Comparison of ENCODE assay signal across 8 cellular contexts in the genomic region with DNA sequence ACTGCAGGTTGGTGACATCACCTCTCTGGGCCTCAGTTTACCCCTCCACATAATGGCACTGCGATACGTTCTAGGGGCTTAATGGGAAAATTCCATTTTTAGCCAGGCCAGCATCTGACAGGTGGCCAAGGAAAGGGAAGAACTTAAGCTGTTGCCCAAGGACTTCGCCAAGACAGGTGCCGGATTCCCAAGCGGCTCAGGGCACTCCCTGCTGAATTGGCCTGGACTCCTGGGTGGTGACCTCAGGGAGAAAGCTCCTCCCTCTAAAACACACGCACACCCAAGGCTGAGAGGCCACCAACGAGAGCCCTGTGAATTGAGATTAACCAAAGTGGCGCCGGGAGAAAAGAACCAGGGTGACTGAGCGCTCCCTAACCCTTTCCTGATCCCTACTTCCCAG. TPM values are rescaled to one million over a fixed set of nuclear protein-coding genes. Genes with fewer than 3 reads are reported as not detected.
A peak's percentile ranks its signal among the peaks of the same experiment; 100 is the strongest.
DNase-seq lines count a peak whose midpoint lies in the region; ATAC-seq and TF ChIP-seq lines count a peak whose summit lies in the region.

No MANE protein-coding gene starts in this region.

- H3K27ac Mint-ChIP-seq in dendritic cell treated with granulocyte-macrophage colony-stimulating factor and Interleukin-4, amounts not matched to agents 40 ng/mL and 50 ng/mL, for 4 days: peak overlapping the region; percentile 71
- H3K27ac Mint-ChIP-seq in naive B cell: peak overlapping the region in 2 of 6 donors; percentile 67 to 85

- H4K20me1 ChIP-seq in BLaER1 (peaks cover 43% of the 10 kb centered on the region), Loucy (ENCODE audit: insufficient read depth, low read length, poor library complexity, severe bottlenecking) (no peaks in the 10 kb centered on the region)

- peak overlapping the region; percentile 74 for H3K4me3 ChIP-seq in BLaER1
- no peak overlapping the region for H3K4me3 ChIP-seq in Loucy (ENCODE audit: low read length, poor library complexity, severe bottlenecking)
- no peak overlapping the region for H3K4me3 ChIP-seq in lower leg skin (ENCODE audit: low read depth, poor library complexity, severe bottlenecking)

- ATAC-seq in naive B cell (ENCODE audit: low read depth in 2 of 2) (no peak), GM21367 (IDR thresholded peaks at IDR 0.05; ENCODE audit: unreplicated experiment) (no peak)

- 44 to 53% methylated on average over 10 of the region's 10 CpGs for WGBS in lower leg skin, 2 donors

- DNase-seq in naive B cell (no peak), HCEC 1CT (no peak), lower leg skin (ENCODE audit: low spot score in 2 of 2) (no peak)
- no peak for DNase-seq in activated CD4-positive, CD25-positive, alpha-beta regulatory T cell (lab: John Stamatoyannopoulos, UW)

- no peaks in the 10 kb centered on the region for H3K79me2 ChIP-seq in Loucy (ENCODE audit: insufficient read depth, low read length)

- H3K4me2 ChIP-seq in BLaER1 (peak overlapping the region; percentile 99), Loucy (ENCODE audit: low read depth, low read length, poor library complexity, severe bottlenecking) (peak overlapping the region; percentile 83)

- H2AFZ ChIP-seq in Loucy (ENCODE audit: low read length): no peak overlapping the region

- peak overlapping the region; percentile 74 for H3K4me3 Mint-ChIP-seq in dendritic cell treated with granulocyte-macrophage colony-stimulating factor and Interleukin-4, amounts not matched to agents 40 ng/mL and 50 ng/mL, for 4 days
- H3K4me3 Mint-ChIP-seq in naive B cell: peak overlapping the region; percentile 37 to 85 (median 75)

- H3K9me3 Mint-ChIP-seq in dendritic cell treated with granulocyte-macrophage colony-stimulating factor and Interleukin-4, amounts not matched to agents 40 ng/mL and 50 ng/mL, for 4 days: no peaks in the 10 kb centered on the region
- H3K9me3 Mint-ChIP-seq in naive B cell: no peaks in the 10 kb centered on the region

- H3F3A ChIP-seq in Loucy (ENCODE audit: low read depth): no peaks in the 10 kb centered on the region

- no peaks in the 10 kb centered on the region for H3K27me3 ChIP-seq in BLaER1
- no peaks in the 10 kb centered on the region for H3K27me3 ChIP-seq in Loucy (ENCODE audit: insufficient read depth, low read length, poor library complexity, severe bottlenecking)

- peaks cover 71% of the 10 kb centered on the region for H3K4me1 Mint-ChIP-seq in dendritic cell treated with granulocyte-macrophage colony-stimulating factor and Interleukin-4, amounts not matched to agents 40 ng/mL and 50 ng/mL, for 4 days (ENCODE audit: low read depth)
- H3K4me1 Mint-ChIP-seq in naive B cell: peaks cover 44 to 73% (median 52%) of the 10 kb centered on the region in 3 donors

- peak overlapping the region; percentile 84 for H3K27ac ChIP-seq in BLaER1

- peak overlapping the region; percentile 79; the same call in 1 of the 2 replicates for H3K9ac ChIP-seq in BLaER1
- no peak overlapping the region for H3K9ac ChIP-seq in Loucy (ENCODE audit: low read depth, low read length, poor library complexity, severe bottlenecking)

- H3K9me2 ChIP-seq in Loucy (replicated peaks; ENCODE audit: low read depth, low read length): no peaks in the 10 kb centered on the region

- TF ChIP-seq POLR2A in lower leg skin (IDR thresholded peaks at IDR 0.05): no peak

- peaks cover 49% of the 10 kb centered on the region for H3K36me3 ChIP-seq in BLaER1
- no peaks in the 10 kb centered on the region for H3K36me3 ChIP-seq in Loucy (ENCODE audit: insufficient read depth, low read length)

- intact Hi-C loops in dendritic cell treated with granulocyte-macrophage colony-stimulating factor and Interleukin-4, amounts not matched to agents 40 ng/mL and 50 ng/mL, for 4 days (cut with micrococcal nuclease): loop anchor here (5.0 kb wide), 1 partner anchor 56 kb away; no protein-coding TSS in a partner anchor
- intact Hi-C loops in lower leg skin (cut with DNase I; ENCODE audit: low total_unique reads): loop anchor here (10.0 kb wide), 1 partner anchor 54 kb away; no protein-coding TSS in a partner anchor

- no peaks in the 10 kb centered on the region for H3K9me3 ChIP-seq in BLaER1
- no peaks in the 10 kb centered on the region for H3K9me3 ChIP-seq in Loucy (ENCODE audit: insufficient read depth, low read depth, low read length)

- no peaks in the 10 kb centered on the region for H3K27me3 Mint-ChIP-seq in dendritic cell treated with granulocyte-macrophage colony-stimulating factor and Interleukin-4, amounts not matched to agents 40 ng/mL and 50 ng/mL, for 4 days
- H3K27me3 Mint-ChIP-seq in naive B cell: no peaks in the 10 kb centered on the region

- H3K4me1 ChIP-seq in BLaER1 (peaks cover 64% of the 10 kb centered on the region), Loucy (ENCODE audit: insufficient read depth, low read length, poor library complexity, severe bottlenecking) (peaks cover 12% of the 10 kb centered on the region)

- peaks cover 47% of the 10 kb centered on the region for H3K36me3 Mint-ChIP-seq in dendritic cell treated with granulocyte-macrophage colony-stimulating factor and Interleukin-4, amounts not matched to agents 40 ng/mL and 50 ng/mL, for 4 days (ENCODE audit: low read depth)
- H3K36me3 Mint-ChIP-seq in naive B cell: peaks cover 0 to 14% of the 10 kb centered on the region in 2 donors

- no peak for TF ChIP-seq CTCF in Loucy (conservative IDR thresholded peaks at IDR 0.05; ENCODE audit: low read length)
- TF ChIP-seq CTCF in lower leg skin (IDR thresholded peaks at IDR 0.05): no peak

RNA-seq across cellular contexts. Expression of a gene that starts 13.3 kb away (rescaled TPM):
- 10 to 100 TPM in 5 of 6 donors, 1 to 10 TPM in 1; 9.3 to 20.6 (median 13.3) TPM for polyA plus RNA-seq in naive B cell (ENCODE audit: low read depth in 6 of 6)
- 10 to 100 TPM; 12.9 to 19.8 (median 17.0) TPM for total RNA-seq in lower leg skin

RNA-seq across cellular contexts. Expression of a gene that starts 24.1 kb away (rescaled TPM):
- polyA plus RNA-seq in naive B cell (ENCODE audit: low read depth in 6 of 6): 10 to 100 TPM in 1 of 6 donors, 1 to 10 TPM in 5; 5.8 to 15.8 (median 8.1) TPM
- total RNA-seq in lower leg skin: under 1 TPM in 2 of 4 donors, not detected in 2; 0.34 to 0.58 TPM

RNA-seq across cellular contexts. Expression of a gene that starts 42.1 kb away (rescaled TPM):
- 1 to 10 TPM; 1.2 to 5.7 (median 2.3) TPM for polyA plus RNA-seq in naive B cell (ENCODE audit: low read depth in 6 of 6)
- 10 to 100 TPM in 3 of 4 donors, 1 to 10 TPM in 1; 8.3 to 39.4 (median 32.2) TPM for total RNA-seq in lower leg skin
